ENCODE assay signal across 36 cellular contexts in the genomic region with DNA sequence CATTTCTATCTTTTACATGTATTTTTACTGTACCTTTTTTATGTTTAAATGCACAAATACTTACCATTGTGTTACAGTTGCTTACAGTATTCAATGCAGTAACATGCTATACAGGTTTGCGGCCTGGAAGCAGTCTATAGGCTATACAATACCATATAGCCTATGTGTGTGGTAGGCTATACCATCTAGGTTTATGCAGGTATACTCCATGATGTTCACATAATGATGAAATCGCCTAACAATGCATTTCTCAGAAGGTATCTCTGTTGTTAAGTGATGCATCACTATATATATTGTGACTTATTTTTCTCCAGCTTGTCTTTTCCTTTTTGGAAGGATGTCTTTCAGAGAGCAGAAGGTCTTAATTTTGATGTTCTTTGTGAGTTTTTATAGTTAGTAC.
DNase-seq lines count a peak whose midpoint lies in the region; ATAC-seq, FAIRE-seq and TF ChIP-seq lines count a peak whose summit lies in the region.
"Had no signal": no experiment of that assay in that cellular context is flagged by ENCODE, and none has a peak within 500 bp of the region (broad histone marks: within the 10 kb centered on the region; RNA-seq: fewer than 3 reads in every experiment).

No MANE protein-coding gene starts in this region.

- FAIRE-seq in K562 (lab: Jason Lieb, UNC) (no peak), urothelium cell line (lab: Jason Lieb, UNC) (peak; percentile 52)
- FAIRE-seq: A549, D721Med had no signal

- no peak overlapping the region for H2AFZ ChIP-seq in K562 (ENCODE audit: low read depth, low read length)
- H2AFZ ChIP-seq in neural progenitor cell (replicated peaks): no peak overlapping the region

- H4K20me1 ChIP-seq in K562 (replicated peaks; ENCODE audit: control insufficient read depth, insufficient read depth, low read length) (no peaks in the 10 kb centered on the region), neural progenitor cell (ENCODE audit: low read depth) (peaks cover 3% of the 10 kb centered on the region)
- H4K20me1 ChIP-seq: BLaER1 had no signal

- peaks cover 5% of the 10 kb centered on the region for H3K9me3 Mint-ChIP-seq in neural progenitor cell
- H3K9me3 Mint-ChIP-seq: CD4-positive, alpha-beta T cell; CD4-positive, CD25-positive, alpha-beta regulatory T cell; CD8-positive, alpha-beta T cell had no signal

- H3K4me3 ChIP-seq in HEK293 (ENCODE audit: low read depth, low read length) (no peak overlapping the region), Panc1 (ENCODE audit: low read depth in 2 of 2, low read length in 2 of 2) (no peak overlapping the region), K562 (no peak overlapping the region), heart right ventricle (no peak overlapping the region), neural progenitor cell (no peak overlapping the region)
- H3K4me3 ChIP-seq: A549; BLaER1; BLaER1 treated with 17β-estradiol and CSF1 and Interleukin-3, amounts not matched to agents 10 nM and 100 nM had no signal

- POLR2A ChIA-PET in HEK293 (lab: Yijun Ruan, JAX) (no interaction called here), Panc1 (lab: Charles Lee) (interaction anchor here (0.6 kb wide), 1 partner anchor 71 kb away, joined by 3 read pairs; no protein-coding TSS in a partner anchor), K562 (lab: Yijun Ruan, JAX) (interaction anchor here (1.1 kb wide), 1 partner anchor 12 kb away, joined by 4 read pairs; no protein-coding TSS in a partner anchor)

- H3K79me2 ChIP-seq in K562 (ENCODE audit: control insufficient read depth, insufficient read depth, low read length) (0 out of 3 replicates have a peak, but pooled peaks cover 7% of the 10 kb centered on the region), neural progenitor cell (ENCODE audit: low read depth) (peaks cover 15% of the 10 kb centered on the region)

- peaks cover 2% of the 10 kb centered on the region for H3K36me3 Mint-ChIP-seq in neural progenitor cell
- H3K36me3 Mint-ChIP-seq: CD4-positive, CD25-positive, alpha-beta regulatory T cell; CD8-positive, alpha-beta T cell had no signal

- no peaks in the 10 kb centered on the region for H3K9me1 ChIP-seq in K562 (ENCODE audit: control insufficient read depth, insufficient read depth, low read length)

- DNase-seq in Panc1 (ENCODE audit: low read depth, low spot score): no peak
- DNase-seq in K562 (ENCODE audit: extremely low read depth in 1 of 4, low spot score in 3 of 4): no peak
- DNase-seq in urothelium cell line (ENCODE audit: low spot score): no peak
- no peak for DNase-seq in heart right ventricle
- no peak for DNase-seq in AG08396 (ENCODE audit: low spot score)
- no peak for DNase-seq in neural progenitor cell (ENCODE audit: low spot score)
- DNase-seq: 8988T; ACHN; AML-193; BE2C; C1 segment of cervical spinal cord; Caco-2; Calu3; CD4-positive, alpha-beta memory T cell; CD4-positive, alpha-beta T cell; CD4-positive, CD25-positive, alpha-beta regulatory T cell; CD8-positive, alpha-beta memory T cell; CD8-positive, alpha-beta T cell; COR-L47; DMS 273 treated with DMSO at 0.1 percent for 48 hours; DMS153; DMS53; DMS79; DMS79 treated with DMSO at 0.1 percent for 48 hours; DND-41; EL had no signal

- H3K27ac ChIP-seq in HEK293 (ENCODE audit: extremely low read depth, low read depth, low read length) (no peak overlapping the region), Panc1 (ENCODE audit: low read length) (no peak overlapping the region), K562 (ENCODE audit: extremely low read depth, low read depth, low read length) (no peak overlapping the region), heart right ventricle (no peak overlapping the region), neural progenitor cell (no peak overlapping the region)
- H3K27ac ChIP-seq: 22Rv1; A549; BLaER1; BLaER1 treated with 17β-estradiol and CSF1 and Interleukin-3, amounts not matched to agents 10 nM and 100 nM; C4-2B had no signal

- intact Hi-C loops in Panc1 (cut with micrococcal nuclease; ENCODE audit: unreplicated experiment) (no loop called here), K562 (cut with micrococcal nuclease) (no loop called here), heart right ventricle (cut with DNase I) (no loop called here)

- H3K4me2 ChIP-seq in K562 (ENCODE audit: insufficient read depth, low read length): no peak overlapping the region
- H3K4me2 ChIP-seq in neural progenitor cell: no peak overlapping the region
- H3K4me2 ChIP-seq: A549; BLaER1; BLaER1 treated with 17β-estradiol and CSF1 and Interleukin-3, amounts not matched to agents 10 nM and 100 nM had no signal

- H3K27ac Mint-ChIP-seq in neural progenitor cell: no peak overlapping the region
- H3K27ac Mint-ChIP-seq: B cell; CD14-positive monocyte; CD4-positive, alpha-beta memory T cell; CD4-positive, alpha-beta T cell; CD4-positive, CD25-positive, alpha-beta regulatory T cell; CD8-positive, alpha-beta T cell had no signal

- no peak for TF ChIP-seq CTCF in HEK293 (tag by site-specific recombination; IDR thresholded peaks at IDR 0.05)
- no peak for TF ChIP-seq CTCF in Panc1 (IDR thresholded peaks at IDR 0.05)
- TF ChIP-seq CTCF in K562 (IDR thresholded peaks at IDR 0.05 in 2 of 3, conservative IDR thresholded peaks at IDR 0.05 in 1 of 3; ENCODE audit: insufficient read depth in 2 of 3, low read depth in 1 of 3, low read length in 3 of 3): no peak
- no peak for TF ChIP-seq CTCF in heart right ventricle (IDR thresholded peaks at IDR 0.05)
- no peak for TF ChIP-seq CTCF in neural progenitor cell (IDR thresholded peaks at IDR 0.05)

- no peaks in the 10 kb centered on the region for H3K36me3 ChIP-seq in HEK293 (ENCODE audit: control insufficient read depth in 2 of 2, insufficient read depth in 1 of 2, low read length in 2 of 2)
- H3K36me3 ChIP-seq in Panc1 (ENCODE audit: control insufficient read depth, insufficient read depth, low read length): no peaks in the 10 kb centered on the region
- no peaks in the 10 kb centered on the region for H3K36me3 ChIP-seq in K562 (ENCODE audit: control insufficient read depth, insufficient read depth, low read length)
- H3K36me3 ChIP-seq in heart right ventricle: no peaks in the 10 kb centered on the region
- H3K36me3 ChIP-seq in neural progenitor cell: no peaks in the 10 kb centered on the region
- H3K36me3 ChIP-seq: BE2C had no signal

- peaks cover 7% of the 10 kb centered on the region for H3F3A ChIP-seq in neural progenitor cell (ENCODE audit: low read depth)

- no peak for TF ChIP-seq RAD21 in K562 (CRISPR knock-in tag; conservative IDR thresholded peaks at IDR 0.05 in 1 of 2, IDR thresholded peaks at IDR 0.05 in 1 of 2)

- ATAC-seq in Panc1 (0 out of 2 replicates have a peak, but pooled peaks have one; percentile 45), K562 (peak; percentile 59; the same call in 2 of the 3 replicates), heart right ventricle (no peak), GM21576 (IDR thresholded peaks at IDR 0.05; ENCODE audit: unreplicated experiment) (no peak)
- ATAC-seq: A549; CD8-positive, alpha-beta T cell had no signal

- WGBS in K562 (ENCODE audit: insufficient coverage, low coverage, missing lambda C conversion rate): 80% methylated on average over 2 of the region's 2 CpGs
- 98 to 100% methylated on average over 2 of the region's 2 CpGs for WGBS in heart right ventricle, 2 donors

- H3K9ac ChIP-seq in K562 (ENCODE audit: insufficient read depth in 1 of 2, low read depth in 2 of 2, low read length in 2 of 2) (no peak overlapping the region), neural progenitor cell (no peak overlapping the region)
- H3K9ac ChIP-seq: BLaER1; BLaER1 treated with 17β-estradiol and CSF1 and Interleukin-3, amounts not matched to agents 10 nM and 100 nM had no signal

- H3K4me1 Mint-ChIP-seq in neural progenitor cell: peaks cover 9% of the 10 kb centered on the region
- H3K4me1 Mint-ChIP-seq: B cell; CD14-positive monocyte; CD8-positive, alpha-beta memory T cell had no signal

- no peak overlapping the region for H3K4me3 Mint-ChIP-seq in neural progenitor cell
- H3K4me3 Mint-ChIP-seq: B cell; CD14-positive monocyte; CD4-positive, alpha-beta memory T cell; CD4-positive, alpha-beta T cell; CD4-positive, CD25-positive, alpha-beta regulatory T cell; CD8-positive, alpha-beta memory T cell; CD8-positive, alpha-beta T cell had no signal

- in situ Hi-C loops in Panc1 (cut with HindIII; ENCODE audit: low pct_unique_long_range_greater_than_20kb, low sequenced_read_pairs): no loop called here
- in situ Hi-C loops in K562 (cut with MboI): no loop called here

- TF ChIP-seq POLR2A in K562 (conservative IDR thresholded peaks at IDR 0.05): no peak

- BruUV-seq in Panc1 (replicated peaks; lab: Mats Ljungman, UMichigan) (no TSS peak), K562 (replicated peaks; lab: Mats Ljungman, UMichigan) (no TSS peak)

- H3K4me1 ChIP-seq in HEK293 (ENCODE audit: control insufficient read depth, insufficient read depth, low read length) (no peaks in the 10 kb centered on the region), Panc1 (ENCODE audit: control insufficient read depth, insufficient read depth, low read length) (peaks cover 5% of the 10 kb centered on the region; the same call in 1 of the 2 replicates), K562 (replicated peaks in 1 of 2; ENCODE audit: control insufficient read depth in 2 of 2, insufficient read depth in 2 of 2, low read length in 2 of 2) (no peaks in the 10 kb centered on the region), heart right ventricle (peaks cover 0 to 19% (median under 1%) of the 10 kb centered on the region in 9 donors), neural progenitor cell (no peaks in the 10 kb centered on the region)
- H3K4me1 ChIP-seq: A549; BE2C; BLaER1; BLaER1 treated with 17β-estradiol and CSF1 and Interleukin-3, amounts not matched to agents 10 nM and 100 nM; Caco-2 had no signal

- TF ChIP-seq EP300 in K562 (IDR thresholded peaks at IDR 0.05; ENCODE audit: low read length): no peak

- H3K27me3 ChIP-seq in Panc1 (ENCODE audit: control insufficient read depth, insufficient read depth, low read length) (no peaks in the 10 kb centered on the region), K562 (ENCODE audit: control insufficient read depth in 2 of 2, insufficient read depth in 2 of 2, low read length in 2 of 2) (no peaks in the 10 kb centered on the region), heart right ventricle (no peaks in the 10 kb centered on the region), neural progenitor cell (no peaks in the 10 kb centered on the region)
- H3K27me3 ChIP-seq: BE2C; BLaER1; BLaER1 treated with 17β-estradiol and CSF1 and Interleukin-3, amounts not matched to agents 10 nM and 100 nM had no signal

- CTCF ChIA-PET in HEK293 (lab: Yijun Ruan, JAX): interaction anchor here (0.9 kb wide), 1 partner anchor 45 kb away, joined by 3 read pairs; no protein-coding TSS in a partner anchor
- CTCF ChIA-PET in Panc1 (lab: Charles Lee): no interaction called here
- CTCF ChIA-PET in K562 (lab: Yijun Ruan, JAX; ENCODE audit: low intra/inter-chr PET ratio): no interaction called here

- H3K9me3 ChIP-seq in HEK293 (ENCODE audit: control insufficient read depth, insufficient read depth, low read depth, low read length) (no peaks in the 10 kb centered on the region), Panc1 (ENCODE audit: control insufficient read depth, insufficient read depth, low read depth, low read length) (no peaks in the 10 kb centered on the region), K562 (replicated peaks; ENCODE audit: control insufficient read depth, insufficient read depth, low read depth, low read length) (no peaks in the 10 kb centered on the region), heart right ventricle (peaks cover 0 to 4% (median 0%) of the 10 kb centered on the region in 11 donors), neural progenitor cell (ENCODE audit: low read depth) (no peaks in the 10 kb centered on the region)
- H3K9me3 ChIP-seq: A549, BE2C, BLaER1, Caco-2 had no signal

- H3K27me3 Mint-ChIP-seq in neural progenitor cell (ENCODE audit: insufficient read depth, low read depth): no peaks in the 10 kb centered on the region
- H3K27me3 Mint-ChIP-seq: B cell; CD4-positive, alpha-beta memory T cell; CD4-positive, alpha-beta T cell; CD4-positive, CD25-positive, alpha-beta regulatory T cell had no signal

Comparison
In these comparisons a context has a peak if more than half of its experiments do, and no peak if none do; other contexts are left out.
1. ATAC-seq: peak in Panc1 (single experiment) and K562 (single experiment); none in heart right ventricle (0 of 8) and GM21576 (single experiment).
2. Of the 44 proteins assayed by ChIP-seq in both K562 and HEK293: peak only in K562: none; only in HEK293: PRDM10; in both: none; in neither: 43.